ENCODE assay signal across 25 cellular contexts in the genomic region with DNA sequence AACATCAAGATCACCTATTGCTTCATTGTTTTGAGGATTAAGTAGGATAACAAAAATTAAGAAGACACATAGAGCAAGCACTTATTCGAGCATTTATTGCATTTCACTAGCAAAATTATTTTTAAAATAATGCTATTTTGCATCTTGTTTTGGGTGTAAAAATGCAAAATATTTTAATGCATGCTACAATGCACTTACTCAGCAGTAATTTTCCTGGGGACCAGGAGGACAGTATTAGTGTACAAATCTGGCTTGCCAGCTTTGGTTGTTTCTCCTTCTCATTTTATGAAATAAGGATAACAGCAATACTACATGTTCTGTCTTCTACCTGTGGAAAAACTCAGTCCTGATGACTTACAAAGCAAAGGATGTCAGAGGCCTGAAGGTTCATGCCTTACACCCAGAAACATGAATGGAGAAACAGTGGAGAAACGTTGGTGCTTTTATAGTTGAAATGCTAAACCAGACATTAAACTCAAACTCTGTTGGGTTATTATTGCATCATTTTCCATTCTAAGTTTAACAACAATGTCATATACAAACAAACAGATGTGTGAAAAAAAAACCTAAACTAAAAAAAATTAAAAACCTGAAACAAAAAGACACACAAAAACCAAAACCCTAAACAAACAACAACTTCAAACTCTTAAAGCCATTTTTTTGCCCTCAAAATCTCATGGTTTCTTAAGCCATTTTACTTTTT.
"Had no signal": no experiment of that assay in that cellular context is flagged by ENCODE, and none has a peak within 500 bp of the region (broad histone marks: within the 10 kb centered on the region; RNA-seq: fewer than 3 reads in every experiment).

No MANE protein-coding gene starts in this region.

- ATAC-seq: mucosa of descending colon; naive thymus-derived CD4-positive, alpha-beta T cell; natural killer cell treated with Interleukin-12 subunit alpha and Interleukin-12 subunit beta and Interleukin-15 and Interleukin-18, amount 100 ng/mL, for 72 hours; right cardiac atrium; stimulated activated effector memory CD8-positive, alpha-beta T cell treated with anti-CD3 and anti-CD28 coated beads, Interleukin-12 subunit alpha, Interleukin-12 subunit beta, amount 100 ng/mL, for 72 hours had no signal

- H3K4me1 Mint-ChIP-seq: immature natural killer cell; naive thymus-derived CD4-positive, alpha-beta T cell; stimulated activated effector memory CD8-positive, alpha-beta T cell treated with anti-CD3 and anti-CD28 coated beads, Interleukin-12 subunit alpha, Interleukin-12 subunit beta, amount 100 ng/mL, for 72 hours had no signal

- H3K4me3 ChIP-seq: left ventricle myocardium inferior, lung, mucosa of descending colon, ovary, sigmoid colon, spleen, tibial nerve, uterus had no signal

- H3K27ac ChIP-seq: left ventricle myocardium inferior, ovary, sigmoid colon, spleen, tibial nerve, uterus had no signal

- H3K36me3 ChIP-seq: left ventricle myocardium inferior, ovary, sigmoid colon, spleen, tibial nerve, uterus had no signal

- DNase-seq: hypothalamus; immature natural killer cell; left ventricle myocardium inferior; mesendoderm; mucosa of descending colon; naive thymus-derived CD4-positive, alpha-beta T cell; ovary; retina; right cardiac atrium; sigmoid colon; small intestine; spleen; stimulated activated CD4-positive, alpha-beta T cell treated with anti-CD3 and anti-CD28 coated beads, Interleukin-4, amount 100 ng/mL, for 24 hours; stimulated activated naive CD4-positive, alpha-beta T cell; substantia nigra; uterus had no signal

- FAIRE-seq: islet of Langerhans had no signal

- H3K4me3 Mint-ChIP-seq: immature natural killer cell; mesothelial cell of epicardium; naive thymus-derived CD4-positive, alpha-beta T cell; natural killer cell treated with Interleukin-12 subunit alpha and Interleukin-12 subunit beta and Interleukin-15 and Interleukin-18, amount 100 ng/mL, for 72 hours; stimulated activated effector memory CD8-positive, alpha-beta T cell treated with anti-CD3 and anti-CD28 coated beads, Interleukin-12 subunit alpha, Interleukin-12 subunit beta, amount 100 ng/mL, for 72 hours; stimulated activated naive CD8-positive, alpha-beta T cell treated with anti-CD3 and anti-CD28 coated beads, Interleukin-15, Interleukin-2, amounts not matched to agents 100 ng/mL and 50 ng/mL, for 24 hours; type B pancreatic cell had no signal

- H3K9me3 ChIP-seq: ovary, uterus had no signal

- H3K27ac Mint-ChIP-seq: immature natural killer cell; mesothelial cell of epicardium; naive thymus-derived CD4-positive, alpha-beta T cell; natural killer cell treated with Interleukin-12 subunit alpha and Interleukin-12 subunit beta and Interleukin-15 and Interleukin-18, amount 100 ng/mL, for 72 hours; progenitor cell of endocrine pancreas; stimulated activated effector memory CD8-positive, alpha-beta T cell treated with anti-CD3 and anti-CD28 coated beads, Interleukin-12 subunit alpha, Interleukin-12 subunit beta, amount 100 ng/mL, for 72 hours; stimulated activated naive CD8-positive, alpha-beta T cell treated with anti-CD3 and anti-CD28 coated beads, Interleukin-15, Interleukin-2, amounts not matched to agents 100 ng/mL and 50 ng/mL, for 24 hours; type B pancreatic cell had no signal

- H3K27me3 Mint-ChIP-seq: progenitor cell of endocrine pancreas, type B pancreatic cell had no signal

- H3K4me1 ChIP-seq: left ventricle myocardium inferior, sigmoid colon, spleen, tibial nerve, uterus had no signal

- H3K27me3 ChIP-seq: ovary, sigmoid colon, spleen, tibial nerve, uterus had no signal

- H3K36me3 Mint-ChIP-seq: stimulated activated effector memory CD8-positive, alpha-beta T cell treated with anti-CD3 and anti-CD28 coated beads, Interleukin-12 subunit alpha, Interleukin-12 subunit beta, amount 100 ng/mL, for 72 hours had no signal
